In genomic region chr2:152431370-152432098, GRCh38 we compare ENCODE assay signal across 16 cellular contexts.
DNase-seq lines count a peak whose midpoint lies in the region; ATAC-seq and TF ChIP-seq lines count a peak whose summit lies in the region.
"Had no signal": no experiment of that assay in that cellular context is flagged by ENCODE, and none has a peak within 500 bp of the region (broad histone marks: within the 10 kb centered on the region; RNA-seq: fewer than 3 reads in every experiment).

No MANE protein-coding gene starts in this region.

- peaks cover 0 to 5% (median 0%) of the 10 kb centered on the region in 11 experiments; a peak in 1 of 22 replicates for H3K9me3 ChIP-seq in BLaER1 treated with 17β-estradiol and CSF1 and Interleukin-3, amounts not matched to agents 10 nM and 100 nM (replicated peaks in 1 of 11)
- H3K9me3 ChIP-seq in MG63 (no peaks in the 10 kb centered on the region; the same call in 1 of the 2 replicates), psoas muscle (no peaks in the 10 kb centered on the region)
- H3K9me3 ChIP-seq: body of pancreas, stomach had no signal

- peaks cover 82 to 100% (median 100%) of the 10 kb centered on the region in 10 experiments for H3K4me1 ChIP-seq in BLaER1 treated with 17β-estradiol and CSF1 and Interleukin-3, amounts not matched to agents 10 nM and 100 nM
- H3K4me1 ChIP-seq in psoas muscle = peaks cover 44% of the 10 kb centered on the region

- no peaks in the 10 kb centered on the region for H3K36me3 Mint-ChIP-seq in endothelial cell (ENCODE audit: low read depth, unreplicated experiment)
- H3K36me3 Mint-ChIP-seq: naive B cell had no signal

- H3K4me1 Mint-ChIP-seq in endothelial cell (ENCODE audit: unreplicated experiment) = peaks cover 38% of the 10 kb centered on the region
- H3K4me1 Mint-ChIP-seq: activated CD4-positive, alpha-beta T cell treated with anti-CD3 and anti-CD28 coated beads, Interleukin-2, amount 10 ng/mL, durations not matched to agents 24 days and 14 days had no signal

- peak overlapping the region; percentile 72 to 82 (median 77) for H3K9ac ChIP-seq in BLaER1 treated with 17β-estradiol and CSF1 and Interleukin-3, amounts not matched to agents 10 nM and 100 nM

- TF ChIP-seq CTCF in endothelial cell (IDR thresholded peaks at IDR 0.05; ENCODE audit: unreplicated experiment) = no peak
- TF ChIP-seq CTCF in psoas muscle (IDR thresholded peaks at IDR 0.05) = no peak

- H3K36me3 ChIP-seq in BLaER1 treated with 17β-estradiol and CSF1 and Interleukin-3, amounts not matched to agents 10 nM and 100 nM = peaks cover 0 to 46% (median 9%) of the 10 kb centered on the region in 11 experiments; a peak in 14 of 22 replicates
- H3K36me3 ChIP-seq in MG63 (no peaks in the 10 kb centered on the region), psoas muscle (ENCODE audit: insufficient read depth in 1 of 2, low read depth in 1 of 2) (no peaks in the 10 kb centered on the region)
- H3K36me3 ChIP-seq: stomach had no signal

- ATAC-seq in psoas muscle (peak; percentile 47 to 65 (median 56)), HG03175 (IDR thresholded peaks at IDR 0.05; ENCODE audit: unreplicated experiment) (no peak)
- ATAC-seq: Panc1 had no signal

- H3K9me3 Mint-ChIP-seq in endothelial cell (ENCODE audit: unreplicated experiment) = no peaks in the 10 kb centered on the region
- H3K9me3 Mint-ChIP-seq: activated CD4-positive, alpha-beta T cell treated with anti-CD3 and anti-CD28 coated beads, Interleukin-2, amount 10 ng/mL, durations not matched to agents 24 days and 14 days; activated naive CD4-positive, alpha-beta T cell treated with anti-CD3 and anti-CD28 coated beads for 36 hours had no signal

- DNase-seq in MG63 (peak; percentile 7), endothelial cell (ENCODE audit: low spot score) (no peak), psoas muscle (no peak), middle frontal gyrus (ENCODE audit: extremely low spot score, low spot score) (no peak), putamen (ENCODE audit: low spot score) (no peak)
- DNase-seq in activated naive CD4-positive, alpha-beta T cell (lab: John Stamatoyannopoulos, UW) = no peak
- DNase-seq: activated CD4-positive, alpha-beta T cell treated with anti-CD3 and anti-CD28 coated beads, Interleukin-2, amount 10 ng/mL, durations not matched to agents 24 days and 14 days; activated naive CD4-positive, alpha-beta T cell treated with anti-CD3 and anti-CD28 coated beads for 36 hours; naive B cell; NCI-H187 treated with DMSO at 0.1 percent for 48 hours; NCI-H526 treated with DMSO at 0.1 percent for 48 hours; stomach had no signal

- peak overlapping the region; percentile 68 to 95 (median 82) for H3K4me2 ChIP-seq in BLaER1 treated with 17β-estradiol and CSF1 and Interleukin-3, amounts not matched to agents 10 nM and 100 nM

- H3K27me3 ChIP-seq in BLaER1 treated with 17β-estradiol and CSF1 and Interleukin-3, amounts not matched to agents 10 nM and 100 nM = no peaks in the 10 kb centered on the region
- H3K27me3 ChIP-seq in MG63 (no peaks in the 10 kb centered on the region), psoas muscle (ENCODE audit: insufficient read depth in 3 of 3, low read length in 2 of 3) (no peaks in the 10 kb centered on the region)
- H3K27me3 ChIP-seq: body of pancreas, stomach had no signal

- intact Hi-C loops in psoas muscle (cut with DNase I) = loop anchor here in 1 of 2 donors (5.0 kb wide), 1 partner anchor 36 kb away; no protein-coding TSS in a partner anchor

- no peaks in the 10 kb centered on the region for H3K27me3 Mint-ChIP-seq in endothelial cell (ENCODE audit: unreplicated experiment)
- H3K27me3 Mint-ChIP-seq: activated CD4-positive, alpha-beta T cell treated with anti-CD3 and anti-CD28 coated beads, Interleukin-2, amount 10 ng/mL, durations not matched to agents 24 days and 14 days; naive B cell had no signal

- peaks cover 0 to 47% (median 0%) of the 10 kb centered on the region in 11 experiments; a peak in 5 of 22 replicates for H4K20me1 ChIP-seq in BLaER1 treated with 17β-estradiol and CSF1 and Interleukin-3, amounts not matched to agents 10 nM and 100 nM

- H3K27ac Mint-ChIP-seq in endothelial cell (ENCODE audit: unreplicated experiment) = peak overlapping the region; percentile 86
- H3K27ac Mint-ChIP-seq: activated CD4-positive, alpha-beta T cell treated with anti-CD3 and anti-CD28 coated beads, Interleukin-2, amount 10 ng/mL, durations not matched to agents 24 days and 14 days; activated naive CD4-positive, alpha-beta T cell treated with anti-CD3 and anti-CD28 coated beads for 36 hours had no signal

- H3K4me3 Mint-ChIP-seq in endothelial cell (ENCODE audit: unreplicated experiment) = no peak overlapping the region
- H3K4me3 Mint-ChIP-seq: activated CD4-positive, alpha-beta T cell treated with anti-CD3 and anti-CD28 coated beads, Interleukin-2, amount 10 ng/mL, durations not matched to agents 24 days and 14 days; activated naive CD4-positive, alpha-beta T cell treated with anti-CD3 and anti-CD28 coated beads for 36 hours; naive B cell had no signal

- no peak overlapping the region; a peak in 1 of 20 replicates for H3K4me3 ChIP-seq in BLaER1 treated with 17β-estradiol and CSF1 and Interleukin-3, amounts not matched to agents 10 nM and 100 nM
- H3K4me3 ChIP-seq in MG63 (no peak overlapping the region), psoas muscle (no peak overlapping the region)
- H3K4me3 ChIP-seq: body of pancreas, stomach had no signal

- 30 to 53% (median 31%) methylated on average over 4 of the region's 4 CpGs for whole genome bisulfite sequencing in psoas muscle, 3 donors

- peak overlapping the region; percentile 85 to 96 (median 92) for H3K27ac ChIP-seq in BLaER1 treated with 17β-estradiol and CSF1 and Interleukin-3, amounts not matched to agents 10 nM and 100 nM
- peak overlapping the region; percentile 79 for H3K27ac ChIP-seq in psoas muscle
